In the genomic region with DNA sequence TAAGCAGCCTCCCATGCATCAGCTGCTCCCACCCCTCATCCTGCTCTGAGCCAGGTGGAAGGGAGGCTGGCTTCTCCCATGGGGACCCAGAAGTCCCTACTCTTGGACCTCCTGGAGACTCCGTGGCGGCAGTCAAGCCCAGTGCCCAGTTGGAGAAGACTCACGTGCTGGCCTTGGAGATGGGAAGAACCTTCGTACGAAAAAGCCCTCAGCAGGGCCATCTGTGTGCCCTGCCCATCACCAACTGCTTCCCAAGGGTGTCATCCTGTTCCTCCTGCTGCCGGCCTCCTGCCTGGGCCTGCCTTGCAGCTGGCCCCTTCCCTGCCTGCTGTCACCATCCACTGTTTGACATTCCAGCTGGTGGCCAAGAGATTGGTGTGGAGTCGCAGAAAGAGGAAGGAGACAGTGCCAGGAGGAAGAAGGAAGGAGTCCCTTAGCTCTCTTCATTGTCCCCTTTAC, we compare ENCODE assay signal across 13 cellular contexts. TPM values are rescaled to one million over a fixed set of nuclear protein-coding genes. Genes with fewer than 3 reads are reported as not detected.
DNase-seq lines count a peak whose midpoint lies in the region; ATAC-seq and TF ChIP-seq lines count a peak whose summit lies in the region.
"Had no signal": no experiment of that assay in that cellular context is flagged by ENCODE, and none has a peak within 500 bp of the region (broad histone marks: within the 10 kb centered on the region; RNA-seq: fewer than 3 reads in every experiment).

No MANE protein-coding gene starts in this region.

- peaks cover 12% of the 10 kb centered on the region for H3K36me3 Mint-ChIP-seq in activated naive CD4-positive, alpha-beta T cell treated with anti-CD3 and anti-CD28 coated beads for 36 hours (ENCODE audit: low read depth)
- H3K36me3 Mint-ChIP-seq in endothelial cell (ENCODE audit: low read depth, unreplicated experiment), result peaks cover 39% of the 10 kb centered on the region
- H3K36me3 Mint-ChIP-seq in stimulated activated effector memory CD8-positive, alpha-beta T cell treated with anti-CD3 and anti-CD28 coated beads, Interleukin-12 subunit alpha, Interleukin-12 subunit beta, amount 100 ng/mL, for 72 hours, result peaks cover 57% of the 10 kb centered on the region

- POLR2A ChIA-PET in OCI-LY7 (lab: Charles Lee), result no interaction called here

- no peak overlapping the region for H3K4me3 ChIP-seq in OCI-LY7 (ENCODE audit: low read depth, low read length, poor library complexity, severe bottlenecking)
- H3K4me3 ChIP-seq: colonic mucosa, right lobe of liver had no signal

- CTCF ChIA-PET in activated naive CD4-positive, alpha-beta T cell treated with anti-CD3 and anti-CD28 coated beads for 36 hours (lab: Charles Lee), result no interaction called here
- CTCF ChIA-PET in OCI-LY7 (lab: Charles Lee; ENCODE audit: unreplicated experiment), result no interaction called here

- BruUV-seq in OCI-LY7 (replicated peaks; lab: Mats Ljungman, UMichigan), result TSS peak; percentile 34

- no peak for DNase-seq in activated naive CD4-positive, alpha-beta T cell treated with anti-CD3 and anti-CD28 coated beads for 36 hours
- DNase-seq in activated naive CD4-positive, alpha-beta T cell (lab: John Stamatoyannopoulos, UW), result no peak
- DNase-seq in OCI-LY7 (ENCODE audit: low spot score) (no peak), endothelial cell (ENCODE audit: low spot score) (no peak), SHP77 (lab: John Stamatoyannopoulos, UW) (no peak), NCI-H2081 (lab: John Stamatoyannopoulos, UW) (no peak)
- no peak for DNase-seq in stimulated activated effector memory CD8-positive, alpha-beta T cell treated with anti-CD3 and anti-CD28 coated beads, Interleukin-12 subunit alpha, Interleukin-12 subunit beta, amount 100 ng/mL, for 72 hours (ENCODE audit: low spot score in 2 of 2)
- no peak for DNase-seq in stimulated activated CD4-positive, alpha-beta T cell treated with anti-CD3 and anti-CD28 coated beads, Interleukin-2, amount 100 ng/mL, for 48 hours
- DNase-seq: colonic mucosa, GOT3, KG1 had no signal

- no peak for TF ChIP-seq CTCF in OCI-LY7 (conservative IDR thresholded peaks at IDR 0.05; ENCODE audit: low read length)
- no peak for TF ChIP-seq CTCF in endothelial cell (IDR thresholded peaks at IDR 0.05; ENCODE audit: unreplicated experiment)

- H3K4me1 ChIP-seq in OCI-LY7 (ENCODE audit: insufficient read depth, low read length, poor library complexity, severe bottlenecking), result peaks cover 16% of the 10 kb centered on the region

- H4K20me1 ChIP-seq in OCI-LY7 (ENCODE audit: insufficient read depth, low read length), result no peaks in the 10 kb centered on the region

- H3K79me2 ChIP-seq in OCI-LY7 (ENCODE audit: insufficient read depth, low read depth, low read length), result no peaks in the 10 kb centered on the region

- intact Hi-C loops in activated naive CD4-positive, alpha-beta T cell treated with anti-CD3 and anti-CD28 coated beads for 36 hours (cut with micrococcal nuclease), result loop anchor here (5.0 kb wide), 1 partner anchor 285 kb away; no protein-coding TSS in a partner anchor
- intact Hi-C loops in OCI-LY7 (cut with micrococcal nuclease; ENCODE audit: unreplicated experiment), result no loop called here

- peaks cover 62% of the 10 kb centered on the region for H3K36me3 ChIP-seq in OCI-LY7 (ENCODE audit: insufficient read depth, low read length)
- H3K36me3 ChIP-seq: colonic mucosa had no signal

- no peak overlapping the region for H2AFZ ChIP-seq in OCI-LY7 (ENCODE audit: low read length)

- ATAC-seq in stimulated activated effector memory CD8-positive, alpha-beta T cell treated with anti-CD3 and anti-CD28 coated beads, Interleukin-12 subunit alpha, Interleukin-12 subunit beta, amount 100 ng/mL, for 72 hours, result no peak
- ATAC-seq: right lobe of liver had no signal

- H3K27ac ChIP-seq in OCI-LY7 (ENCODE audit: low read depth, low read length, poor library complexity, severe bottlenecking), result no peak overlapping the region
- H3K27ac ChIP-seq: colonic mucosa, right lobe of liver had no signal

- H3K4me1 Mint-ChIP-seq in activated naive CD4-positive, alpha-beta T cell treated with anti-CD3 and anti-CD28 coated beads for 36 hours (ENCODE audit: low read depth), result peaks cover 74% of the 10 kb centered on the region
- peaks cover 42% of the 10 kb centered on the region for H3K4me1 Mint-ChIP-seq in endothelial cell (ENCODE audit: unreplicated experiment)
- peaks cover 59% of the 10 kb centered on the region for H3K4me1 Mint-ChIP-seq in stimulated activated effector memory CD8-positive, alpha-beta T cell treated with anti-CD3 and anti-CD28 coated beads, Interleukin-12 subunit alpha, Interleukin-12 subunit beta, amount 100 ng/mL, for 72 hours

- H3K9me2 ChIP-seq in OCI-LY7 (ENCODE audit: insufficient read depth, low read length), result no peaks in the 10 kb centered on the region

- H3K27ac Mint-ChIP-seq in activated naive CD4-positive, alpha-beta T cell treated with anti-CD3 and anti-CD28 coated beads for 36 hours, result peak overlapping the region; percentile 90
- no peak overlapping the region for H3K27ac Mint-ChIP-seq in endothelial cell (ENCODE audit: unreplicated experiment)
- peak overlapping the region; percentile 90 for H3K27ac Mint-ChIP-seq in stimulated activated effector memory CD8-positive, alpha-beta T cell treated with anti-CD3 and anti-CD28 coated beads, Interleukin-12 subunit alpha, Interleukin-12 subunit beta, amount 100 ng/mL, for 72 hours
- H3K27ac Mint-ChIP-seq: B cell had no signal

- no peaks in the 10 kb centered on the region for H3K27me3 Mint-ChIP-seq in activated naive CD4-positive, alpha-beta T cell treated with anti-CD3 and anti-CD28 coated beads for 36 hours (ENCODE audit: low read depth)
- H3K27me3 Mint-ChIP-seq in endothelial cell (ENCODE audit: unreplicated experiment), result peaks cover 18% of the 10 kb centered on the region
- H3K27me3 Mint-ChIP-seq: B cell had no signal

- H3K9me3 ChIP-seq in OCI-LY7 (ENCODE audit: low read length), result no peaks in the 10 kb centered on the region
- H3K9me3 ChIP-seq: colonic mucosa, right lobe of liver had no signal

- H3K4me2 ChIP-seq in OCI-LY7 (ENCODE audit: low read length), result no peak overlapping the region

- no peak overlapping the region for H3K4me3 Mint-ChIP-seq in activated naive CD4-positive, alpha-beta T cell treated with anti-CD3 and anti-CD28 coated beads for 36 hours
- H3K4me3 Mint-ChIP-seq in endothelial cell (ENCODE audit: unreplicated experiment), result peak overlapping the region; percentile 73
- peak overlapping the region; percentile 50 for H3K4me3 Mint-ChIP-seq in stimulated activated effector memory CD8-positive, alpha-beta T cell treated with anti-CD3 and anti-CD28 coated beads, Interleukin-12 subunit alpha, Interleukin-12 subunit beta, amount 100 ng/mL, for 72 hours
- H3K4me3 Mint-ChIP-seq: B cell had no signal

- no peaks in the 10 kb centered on the region for H3K9me3 Mint-ChIP-seq in activated naive CD4-positive, alpha-beta T cell treated with anti-CD3 and anti-CD28 coated beads for 36 hours
- H3K9me3 Mint-ChIP-seq in endothelial cell (ENCODE audit: unreplicated experiment), result no peaks in the 10 kb centered on the region
- H3K9me3 Mint-ChIP-seq in stimulated activated effector memory CD8-positive, alpha-beta T cell treated with anti-CD3 and anti-CD28 coated beads, Interleukin-12 subunit alpha, Interleukin-12 subunit beta, amount 100 ng/mL, for 72 hours, result no peaks in the 10 kb centered on the region

RNA-seq across cellular contexts. Expression of a gene that starts 28.0 kb away (rescaled TPM):
- 10 to 100 TPM; 31.2 to 32.6 TPM for total RNA-seq in activated naive CD4-positive, alpha-beta T cell treated with anti-CD3 and anti-CD28 coated beads for 36 hours
- 14.1 and 16.3 TPM in 2 replicates for total RNA-seq in OCI-LY7 (2014; rRNA removed; shearing (Covaris generic))
- 42.6 and 43.3 TPM in 2 replicates for total RNA-seq in OCI-LY7 (2022)
- total RNA-seq in endothelial cell (ENCODE audit: unreplicated experiment), result 69.5 TPM

RNA-seq across cellular contexts. Expression of a gene that starts 28.4 kb away (rescaled TPM):
- 1 to 10 TPM; 7.3 to 7.6 TPM for total RNA-seq in activated naive CD4-positive, alpha-beta T cell treated with anti-CD3 and anti-CD28 coated beads for 36 hours
- 7.2 and 15.2 TPM in 2 replicates for total RNA-seq in OCI-LY7 (2014; rRNA removed; shearing (Covaris generic))
- 13.8 and 15.7 TPM in 2 replicates for total RNA-seq in OCI-LY7 (2022)
- total RNA-seq in endothelial cell (ENCODE audit: unreplicated experiment), result 23.2 TPM

RNA-seq across cellular contexts. Expression of a gene that starts 46.6 kb away (rescaled TPM):
- not detected for total RNA-seq in activated naive CD4-positive, alpha-beta T cell treated with anti-CD3 and anti-CD28 coated beads for 36 hours
- not detected in 2 replicates for total RNA-seq in OCI-LY7 (2014; rRNA removed; shearing (Covaris generic))
- total RNA-seq in OCI-LY7 (2022) (0.48 TPM in 1 of 2 replicates, not detected in the other), endothelial cell (ENCODE audit: unreplicated experiment) (4.4 TPM)
- total RNA-seq: B cell had no signal

RNA-seq across cellular contexts. Expression of a gene that starts 55.1 kb away (rescaled TPM):
- 10 to 100 TPM; 54.7 to 55.6 TPM for total RNA-seq in activated naive CD4-positive, alpha-beta T cell treated with anti-CD3 and anti-CD28 coated beads for 36 hours
- total RNA-seq in OCI-LY7 (2014; rRNA removed; shearing (Covaris generic)), result 53.2 and 60.6 TPM in 2 replicates
- 46.4 and 68.6 TPM in 2 replicates for total RNA-seq in OCI-LY7 (2022)
- 85.6 TPM for total RNA-seq in endothelial cell (ENCODE audit: unreplicated experiment)

RNA-seq across cellular contexts. Expression of a gene that starts 55.4 kb away (rescaled TPM):
- total RNA-seq in activated naive CD4-positive, alpha-beta T cell treated with anti-CD3 and anti-CD28 coated beads for 36 hours, result 1 to 10 TPM; 2.8 to 3.1 TPM
- 4.8 and 5.2 TPM in 2 replicates for total RNA-seq in OCI-LY7 (2014; rRNA removed; shearing (Covaris generic))
- total RNA-seq in OCI-LY7 (2022) (7.1 and 8.4 TPM in 2 replicates), endothelial cell (ENCODE audit: unreplicated experiment) (6.1 TPM)
